Comparison of ENCODE assay signal across 13 cellular contexts in genomic region chr5:54115768-54116403, GRCh38.
DNase-seq lines count a peak whose midpoint lies in the region; ATAC-seq and TF ChIP-seq lines count a peak whose summit lies in the region.
"Had no signal": no experiment of that assay in that cellular context is flagged by ENCODE, and none has a peak within 500 bp of the region (broad histone marks: within the 10 kb centered on the region; RNA-seq: fewer than 3 reads in every experiment).

No MANE protein-coding gene starts in this region.

- no peak overlapping the region for H3K27ac ChIP-seq in foreskin keratinocyte
- no peak overlapping the region for H3K27ac ChIP-seq in tibial artery
- H3K27ac ChIP-seq: PC-9, VCaP had no signal

- peaks cover 4% of the 10 kb centered on the region for H3K4me1 ChIP-seq in foreskin keratinocyte
- no peaks in the 10 kb centered on the region for H3K4me1 ChIP-seq in tibial artery

- H3K4me3 ChIP-seq in tibial artery, result no peak overlapping the region
- H3K4me3 ChIP-seq: lung, PC-9 had no signal

- peak; percentile 73 for DNase-seq in DMS 273 treated with DMSO at 0.1 percent for 48 hours (lab: John Stamatoyannopoulos, UW)
- peak; percentile 7 for DNase-seq in RKO (ENCODE audit: low spot score)
- DNase-seq in foreskin keratinocyte, result peak; percentile 57 to 79
- DNase-seq in activated CD8-positive, alpha-beta memory T cell treated with anti-CD3 and anti-CD28 coated beads, Interleukin-2, amount 50 U/mL, for 4 hours, result no peak
- no peak for DNase-seq in tibial artery
- no peak for DNase-seq in activated naive CD4-positive, alpha-beta T cell treated with anti-CD3 and anti-CD28 coated beads, Interleukin-2, amount 50 U/mL, for 16 hours
- DNase-seq in NCI-H1930 (lab: John Stamatoyannopoulos, UW), result no peak
- DNase-seq: caudate nucleus, NCI-H2029, PC-9 had no signal

- ATAC-seq in HG03432 (IDR thresholded peaks at IDR 0.05; ENCODE audit: unreplicated experiment) (peak; percentile 49), foreskin keratinocyte (peak; percentile 96)

- intact Hi-C loops in tibial artery (cut with DNase I; ENCODE audit: low total_unique reads), result no loop called here

- TF ChIP-seq CTCF in foreskin keratinocyte (conservative IDR thresholded peaks at IDR 0.05) (no peak), tibial artery (IDR thresholded peaks at IDR 0.05) (no peak)

- H3K27me3 ChIP-seq in foreskin keratinocyte (no peaks in the 10 kb centered on the region), tibial artery (no peaks in the 10 kb centered on the region)

- no peaks in the 10 kb centered on the region for H3K9me3 ChIP-seq in tibial artery

- no peaks in the 10 kb centered on the region for H3K36me3 ChIP-seq in tibial artery

Comparison
In these comparisons a context has a peak if more than half of its experiments do, and no peak if none do; other contexts are left out.
1. DNase-seq: peak in DMS 273 treated with DMSO at 0.1 percent for 48 hours (single experiment), RKO (single experiment) and foreskin keratinocyte (2 of 2); none in activated CD8-positive, alpha-beta memory T cell treated with anti-CD3 and anti-CD28 coated beads, Interleukin-2, amount 50 U/mL, for 4 hours (single experiment), tibial artery (0 of 2), activated naive CD4-positive, alpha-beta T cell treated with anti-CD3 and anti-CD28 coated beads, Interleukin-2, amount 50 U/mL, for 16 hours (single experiment) and NCI-H1930 (0 of 2).